ENCODE assay signal across 18 cellular contexts in the genomic region with DNA sequence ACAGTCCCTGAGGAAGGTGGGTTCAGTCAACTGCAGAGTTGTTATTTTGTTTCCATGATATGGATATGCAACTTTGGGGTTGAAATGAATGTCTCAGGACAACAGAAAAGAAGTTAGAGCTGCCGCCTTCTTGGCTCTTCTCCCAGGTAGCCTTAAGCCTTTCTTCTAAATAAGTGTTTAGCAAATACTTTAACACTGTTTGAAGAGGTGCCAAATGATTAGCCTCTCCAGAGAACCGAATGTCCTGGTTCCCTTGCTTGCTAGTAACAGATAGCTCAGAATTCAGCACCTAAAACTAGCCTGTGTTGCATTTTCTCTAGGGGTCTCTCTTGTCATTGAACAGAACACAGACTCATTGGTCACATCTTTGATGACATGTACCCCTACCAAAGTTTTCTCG.
DNase-seq lines count a peak whose midpoint lies in the region; ATAC-seq and TF ChIP-seq lines count a peak whose summit lies in the region.
"Had no signal": no experiment of that assay in that cellular context is flagged by ENCODE, and none has a peak within 500 bp of the region (broad histone marks: within the 10 kb centered on the region; RNA-seq: fewer than 3 reads in every experiment).

No MANE protein-coding gene starts in this region.

- no peak overlapping the region for H3K56ac ChIP-seq in IMR-90 (ENCODE audit: extremely low read depth, insufficient read depth, low read length)

- H3K9ac ChIP-seq in IMR-90 (ENCODE audit: low read depth, low read length) (no peak overlapping the region), smooth muscle cell (ENCODE audit: low read depth) (no peak overlapping the region)
- H3K9ac ChIP-seq: BLaER1 treated with 17β-estradiol and CSF1 and Interleukin-3, amounts not matched to agents 10 nM and 100 nM had no signal

- CTCF ChIA-PET in IMR-90 (lab: Yijun Ruan, JAX), result interaction anchor here (0.5 kb wide), 1 partner anchor 24 kb away, joined by 3 read pairs; no protein-coding TSS in a partner anchor

- H3K14ac ChIP-seq in IMR-90 (replicated peaks; ENCODE audit: low read depth, low read length), result peak overlapping the region; percentile 19; the same call in 1 of the 2 replicates

- no peak overlapping the region for H3K4ac ChIP-seq in IMR-90 (ENCODE audit: low read depth, low read length)

- H4K20me1 ChIP-seq in IMR-90 (ENCODE audit: insufficient read depth, low read length), result no peaks in the 10 kb centered on the region
- no peaks in the 10 kb centered on the region for H4K20me1 ChIP-seq in smooth muscle cell (ENCODE audit: low read depth)
- H4K20me1 ChIP-seq: BLaER1 treated with 17β-estradiol and CSF1 and Interleukin-3, amounts not matched to agents 10 nM and 100 nM had no signal

- H2BK5ac ChIP-seq in IMR-90 (ENCODE audit: low read depth, low read length, poor library complexity, severe bottlenecking), result no peak overlapping the region

- DNase-seq in IMR-90 (no peak), astrocyte of the spinal cord (ENCODE audit: low read depth, low spot score) (peak; percentile 29), left ventricle myocardium superior (no peak), smooth muscle cell (lab: John Stamatoyannopoulos, UW; ENCODE audit: unreplicated experiment) (no peak), NCI-H1436 treated with DMSO at 0.1 percent for 48 hours (lab: John Stamatoyannopoulos, UW) (no peak)
- DNase-seq: activated CD8-positive, alpha-beta T cell treated with anti-CD3 and anti-CD28 coated beads for 36 hours; activated T-cell treated with anti-CD3 and anti-CD28 coated beads, Interleukin-2, amount 50 U/mL, for 72 hours; cortex of kidney; DMS153; hippocampal formation; naive thymus-derived CD8-positive, alpha-beta T cell; NCI-H2081; Peyer's patch; WERI-Rb-1 had no signal

- no peak for ATAC-seq in IMR-90 (ENCODE audit: low read depth)
- peak; percentile 83 for ATAC-seq in left ventricle myocardium superior
- no peak for ATAC-seq in HG03469 (IDR thresholded peaks at IDR 0.05; ENCODE audit: unreplicated experiment)
- no peak for ATAC-seq in GM19397 (IDR thresholded peaks at IDR 0.05; ENCODE audit: unreplicated experiment)
- ATAC-seq: activated CD8-positive, alpha-beta T cell treated with anti-CD3 and anti-CD28 coated beads for 36 hours; activated T-cell treated with anti-CD3 and anti-CD28 coated beads, Interleukin-2, amount 50 U/mL, for 72 hours; naive thymus-derived CD8-positive, alpha-beta T cell had no signal

- H3K4me1 ChIP-seq in IMR-90 (ENCODE audit: control insufficient read depth, insufficient read depth, low read length) (peaks cover 2% of the 10 kb centered on the region), smooth muscle cell (ENCODE audit: low read depth) (no peaks in the 10 kb centered on the region)
- H3K4me1 ChIP-seq: BLaER1 treated with 17β-estradiol and CSF1 and Interleukin-3, amounts not matched to agents 10 nM and 100 nM; Peyer's patch had no signal

- dilution Hi-C loops in IMR-90 (cut with HindIII; ENCODE audit: low sequenced_read_pairs, unreplicated experiment), result no loop called here

- 0 out of 2 replicates have a peak overlapping the region, but pooled peaks have one; percentile 31 for H2BK120ac ChIP-seq in IMR-90 (ENCODE audit: low read depth, low read length)

- no peaks in the 10 kb centered on the region for H3K79me1 ChIP-seq in IMR-90 (ENCODE audit: low read depth in 1 of 2, low read length in 2 of 2)

- no peaks in the 10 kb centered on the region for H3K27me3 ChIP-seq in IMR-90 (ENCODE audit: control insufficient read depth, insufficient read depth, low read length)
- H3K27me3 ChIP-seq in smooth muscle cell (ENCODE audit: low read depth), result no peaks in the 10 kb centered on the region
- H3K27me3 ChIP-seq: BLaER1 treated with 17β-estradiol and CSF1 and Interleukin-3, amounts not matched to agents 10 nM and 100 nM; Peyer's patch had no signal

- TF ChIP-seq POLR2A in IMR-90 (IDR thresholded peaks at IDR 0.05; ENCODE audit: low read depth, low read length), result no peak

- no peak overlapping the region for H4K8ac ChIP-seq in IMR-90 (ENCODE audit: low read depth in 2 of 2, low read length in 2 of 2)

- no peak overlapping the region; the same call in 2 of the 3 replicates for H2BK15ac ChIP-seq in IMR-90 (ENCODE audit: low read depth, low read length)

- H3K9me1 ChIP-seq in IMR-90 (ENCODE audit: insufficient read depth, low read length), result peaks cover 3% of the 10 kb centered on the region; the same call in 1 of the 2 replicates

- no peak for TF ChIP-seq RAD21 in IMR-90 (IDR thresholded peaks at IDR 0.05; ENCODE audit: low read length)

- H3F3A ChIP-seq in smooth muscle cell (ENCODE audit: low read depth), result no peaks in the 10 kb centered on the region

- H3K18ac ChIP-seq in IMR-90 (ENCODE audit: low read depth, low read length), result no peak overlapping the region

- H3K79me2 ChIP-seq in smooth muscle cell (ENCODE audit: low read depth), result no peaks in the 10 kb centered on the region

- H3K4me3 ChIP-seq in IMR-90 (ENCODE audit: insufficient read depth, low read depth, low read length) (no peak overlapping the region), astrocyte of the spinal cord (ENCODE audit: low read depth, low read length) (no peak overlapping the region), smooth muscle cell (no peak overlapping the region)
- H3K4me3 ChIP-seq: BLaER1 treated with 17β-estradiol and CSF1 and Interleukin-3, amounts not matched to agents 10 nM and 100 nM; Peyer's patch had no signal

- peaks cover 2% of the 10 kb centered on the region for H3K9me3 ChIP-seq in IMR-90 (ENCODE audit: control insufficient read depth, insufficient read depth, low read length)
- H3K9me3 ChIP-seq in smooth muscle cell (replicated peaks; ENCODE audit: low read depth), result no peaks in the 10 kb centered on the region
- H3K9me3 ChIP-seq: BLaER1 treated with 17β-estradiol and CSF1 and Interleukin-3, amounts not matched to agents 10 nM and 100 nM; Peyer's patch had no signal

- H4K5ac ChIP-seq in IMR-90 (ENCODE audit: low read depth, low read length), result no peak overlapping the region

- BruUV-seq in IMR-90 (replicated peaks; lab: Mats Ljungman, UMichigan), result no TSS peak

- H3K23ac ChIP-seq in IMR-90 (ENCODE audit: low read depth, low read length), result no peak overlapping the region

- peak overlapping the region; percentile 5; the same call in 1 of the 2 replicates for H2BK20ac ChIP-seq in IMR-90 (ENCODE audit: low read depth, low read length)

- H3K27ac ChIP-seq in IMR-90 (ENCODE audit: insufficient read depth, low read length), result no peak overlapping the region
- H3K27ac ChIP-seq in smooth muscle cell (ENCODE audit: low read depth), result no peak overlapping the region
- H3K27ac ChIP-seq: BLaER1 treated with 17β-estradiol and CSF1 and Interleukin-3, amounts not matched to agents 10 nM and 100 nM; epithelial cell of prostate; Peyer's patch; WERI-Rb-1 had no signal

- POLR2A ChIA-PET in IMR-90 (lab: Charles Lee; ENCODE audit: unreplicated experiment), result no interaction called here

- H3K36me3 ChIP-seq in IMR-90 (ENCODE audit: control insufficient read depth, insufficient read depth, low read length) (no peaks in the 10 kb centered on the region), smooth muscle cell (ENCODE audit: low read depth) (no peaks in the 10 kb centered on the region)
- H3K36me3 ChIP-seq: BLaER1 treated with 17β-estradiol and CSF1 and Interleukin-3, amounts not matched to agents 10 nM and 100 nM; Peyer's patch; WERI-Rb-1 had no signal

- intact Hi-C loops in IMR-90 (cut with micrococcal nuclease) (no loop called here), left ventricle myocardium superior (cut with micrococcal nuclease) (no loop called here)

- 0% methylated on average over 1 of the region's 3 CpGs; no CpG with 5 or more reads in 1 of the 2 experiments for WGBS in IMR-90 (ENCODE audit: extremely low coverage in 2 of 2, insufficient read length in 1 of 2), 2 experiments
- 81% methylated on average over 3 of the region's 3 CpGs for WGBS in smooth muscle cell (ENCODE audit: low lambda C conversion rate)

- H2AFZ ChIP-seq in IMR-90 (replicated peaks; ENCODE audit: low read length, poor library complexity), result no peak overlapping the region
- no peak overlapping the region for H2AFZ ChIP-seq in smooth muscle cell (ENCODE audit: low read depth)

- in situ Hi-C loops in IMR-90 (cut with MboI; ENCODE audit: low sequenced_read_pairs), result no loop called here
- in situ Hi-C loops in astrocyte of the spinal cord (cut with HindIII; ENCODE audit: low sequenced_read_pairs), result no loop called here

- H2AK9ac ChIP-seq in IMR-90 (replicated peaks; ENCODE audit: low read depth, low read length, poor library complexity), result no peak overlapping the region

- TF ChIP-seq CTCF in IMR-90 (conservative IDR thresholded peaks at IDR 0.05; ENCODE audit: low read depth, low read length) (no peak), astrocyte of the spinal cord (IDR thresholded peaks at IDR 0.05; ENCODE audit: low read depth, low read length) (no peak), smooth muscle cell (IDR thresholded peaks at IDR 0.05; ENCODE audit: borderline replicate concordance, insufficient read depth, poor library complexity, severe bottlenecking) (no peak)

- H4K91ac ChIP-seq in IMR-90 (ENCODE audit: insufficient read depth, low read depth, low read length), result no peak overlapping the region; the same call in 1 of the 2 replicates

- H2AK5ac ChIP-seq in IMR-90 (ENCODE audit: low read depth, low read length), result no peak overlapping the region

- H3K4me2 ChIP-seq in IMR-90 (ENCODE audit: low read depth, low read length) (no peak overlapping the region), smooth muscle cell (peak overlapping the region; percentile 56)
- H3K4me2 ChIP-seq: BLaER1 treated with 17β-estradiol and CSF1 and Interleukin-3, amounts not matched to agents 10 nM and 100 nM had no signal

TF ChIP-seq in IMR-90, 13 proteins besides CTCF, POLR2A, EP300 and RAD21 (continues in another document):
- no peak for TF ChIP-seq FOS (IDR thresholded peaks at IDR 0.05; ENCODE audit: low read depth, low read length)
- TF ChIP-seq MAFK (IDR thresholded peaks at IDR 0.05; ENCODE audit: low read depth, low read length), result no peak
- no peak for TF ChIP-seq MAZ (IDR thresholded peaks at IDR 0.05; ENCODE audit: borderline replicate concordance, low read depth, low read length)
- TF ChIP-seq, protein P1, sequence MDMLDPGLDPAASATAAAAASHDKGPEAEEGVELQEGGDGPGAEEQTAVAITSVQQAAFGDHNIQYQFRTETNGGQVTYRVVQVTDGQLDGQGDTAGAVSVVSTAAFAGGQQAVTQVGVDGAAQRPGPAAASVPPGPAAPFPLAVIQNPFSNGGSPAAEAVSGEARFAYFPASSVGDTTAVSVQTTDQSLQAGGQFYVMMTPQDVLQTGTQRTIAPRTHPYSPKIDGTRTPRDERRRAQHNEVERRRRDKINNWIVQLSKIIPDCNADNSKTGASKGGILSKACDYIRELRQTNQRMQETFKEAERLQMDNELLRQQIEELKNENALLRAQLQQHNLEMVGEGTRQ (IDR thresholded peaks at IDR 0.05; ENCODE audit: low read depth, low read length), result no peak
- no peak for TF ChIP-seq MXI1 (IDR thresholded peaks at IDR 0.05; ENCODE audit: borderline replicate concordance, low read depth, low read length)
- no peak for TF ChIP-seq SMC3 (IDR thresholded peaks at IDR 0.05; ENCODE audit: low read depth, low read length)
- no peak for TF ChIP-seq CEBPB (IDR thresholded peaks at IDR 0.05; ENCODE audit: low read depth, low read length)
